2 cellular contexts compared by ENCODE assay signal in genomic region chr1:217419152-217419551, GRCh38.
TF ChIP-seq lines count a peak whose summit lies in the region.

No MANE protein-coding gene starts in this region.

TF ChIP-seq in GM23338, 12 proteins besides CTCF, POLR2A, EP300 and RAD21 (continued from another document):
- TF ChIP-seq, protein P1, sequence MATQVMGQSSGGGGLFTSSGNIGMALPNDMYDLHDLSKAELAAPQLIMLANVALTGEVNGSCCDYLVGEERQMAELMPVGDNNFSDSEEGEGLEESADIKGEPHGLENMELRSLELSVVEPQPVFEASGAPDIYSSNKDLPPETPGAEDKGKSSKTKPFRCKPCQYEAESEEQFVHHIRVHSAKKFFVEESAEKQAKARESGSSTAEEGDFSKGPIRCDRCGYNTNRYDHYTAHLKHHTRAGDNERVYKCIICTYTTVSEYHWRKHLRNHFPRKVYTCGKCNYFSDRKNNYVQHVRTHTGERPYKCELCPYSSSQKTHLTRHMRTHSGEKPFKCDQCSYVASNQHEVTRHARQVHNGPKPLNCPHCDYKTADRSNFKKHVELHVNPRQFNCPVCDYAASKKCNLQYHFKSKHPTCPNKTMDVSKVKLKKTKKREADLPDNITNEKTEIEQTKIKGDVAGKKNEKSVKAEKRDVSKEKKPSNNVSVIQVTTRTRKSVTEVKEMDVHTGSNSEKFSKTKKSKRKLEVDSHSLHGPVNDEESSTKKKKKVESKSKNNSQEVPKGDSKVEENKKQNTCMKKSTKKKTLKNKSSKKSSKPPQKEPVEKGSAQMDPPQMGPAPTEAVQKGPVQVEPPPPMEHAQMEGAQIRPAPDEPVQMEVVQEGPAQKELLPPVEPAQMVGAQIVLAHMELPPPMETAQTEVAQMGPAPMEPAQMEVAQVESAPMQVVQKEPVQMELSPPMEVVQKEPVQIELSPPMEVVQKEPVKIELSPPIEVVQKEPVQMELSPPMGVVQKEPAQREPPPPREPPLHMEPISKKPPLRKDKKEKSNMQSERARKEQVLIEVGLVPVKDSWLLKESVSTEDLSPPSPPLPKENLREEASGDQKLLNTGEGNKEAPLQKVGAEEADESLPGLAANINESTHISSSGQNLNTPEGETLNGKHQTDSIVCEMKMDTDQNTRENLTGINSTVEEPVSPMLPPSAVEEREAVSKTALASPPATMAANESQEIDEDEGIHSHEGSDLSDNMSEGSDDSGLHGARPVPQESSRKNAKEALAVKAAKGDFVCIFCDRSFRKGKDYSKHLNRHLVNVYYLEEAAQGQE (IDR thresholded peaks at IDR 0.05; ENCODE audit: unreplicated experiment): no peak
- no peak for TF ChIP-seq JUNB (IDR thresholded peaks at IDR 0.05; ENCODE audit: unreplicated experiment)
- TF ChIP-seq, protein P2, sequence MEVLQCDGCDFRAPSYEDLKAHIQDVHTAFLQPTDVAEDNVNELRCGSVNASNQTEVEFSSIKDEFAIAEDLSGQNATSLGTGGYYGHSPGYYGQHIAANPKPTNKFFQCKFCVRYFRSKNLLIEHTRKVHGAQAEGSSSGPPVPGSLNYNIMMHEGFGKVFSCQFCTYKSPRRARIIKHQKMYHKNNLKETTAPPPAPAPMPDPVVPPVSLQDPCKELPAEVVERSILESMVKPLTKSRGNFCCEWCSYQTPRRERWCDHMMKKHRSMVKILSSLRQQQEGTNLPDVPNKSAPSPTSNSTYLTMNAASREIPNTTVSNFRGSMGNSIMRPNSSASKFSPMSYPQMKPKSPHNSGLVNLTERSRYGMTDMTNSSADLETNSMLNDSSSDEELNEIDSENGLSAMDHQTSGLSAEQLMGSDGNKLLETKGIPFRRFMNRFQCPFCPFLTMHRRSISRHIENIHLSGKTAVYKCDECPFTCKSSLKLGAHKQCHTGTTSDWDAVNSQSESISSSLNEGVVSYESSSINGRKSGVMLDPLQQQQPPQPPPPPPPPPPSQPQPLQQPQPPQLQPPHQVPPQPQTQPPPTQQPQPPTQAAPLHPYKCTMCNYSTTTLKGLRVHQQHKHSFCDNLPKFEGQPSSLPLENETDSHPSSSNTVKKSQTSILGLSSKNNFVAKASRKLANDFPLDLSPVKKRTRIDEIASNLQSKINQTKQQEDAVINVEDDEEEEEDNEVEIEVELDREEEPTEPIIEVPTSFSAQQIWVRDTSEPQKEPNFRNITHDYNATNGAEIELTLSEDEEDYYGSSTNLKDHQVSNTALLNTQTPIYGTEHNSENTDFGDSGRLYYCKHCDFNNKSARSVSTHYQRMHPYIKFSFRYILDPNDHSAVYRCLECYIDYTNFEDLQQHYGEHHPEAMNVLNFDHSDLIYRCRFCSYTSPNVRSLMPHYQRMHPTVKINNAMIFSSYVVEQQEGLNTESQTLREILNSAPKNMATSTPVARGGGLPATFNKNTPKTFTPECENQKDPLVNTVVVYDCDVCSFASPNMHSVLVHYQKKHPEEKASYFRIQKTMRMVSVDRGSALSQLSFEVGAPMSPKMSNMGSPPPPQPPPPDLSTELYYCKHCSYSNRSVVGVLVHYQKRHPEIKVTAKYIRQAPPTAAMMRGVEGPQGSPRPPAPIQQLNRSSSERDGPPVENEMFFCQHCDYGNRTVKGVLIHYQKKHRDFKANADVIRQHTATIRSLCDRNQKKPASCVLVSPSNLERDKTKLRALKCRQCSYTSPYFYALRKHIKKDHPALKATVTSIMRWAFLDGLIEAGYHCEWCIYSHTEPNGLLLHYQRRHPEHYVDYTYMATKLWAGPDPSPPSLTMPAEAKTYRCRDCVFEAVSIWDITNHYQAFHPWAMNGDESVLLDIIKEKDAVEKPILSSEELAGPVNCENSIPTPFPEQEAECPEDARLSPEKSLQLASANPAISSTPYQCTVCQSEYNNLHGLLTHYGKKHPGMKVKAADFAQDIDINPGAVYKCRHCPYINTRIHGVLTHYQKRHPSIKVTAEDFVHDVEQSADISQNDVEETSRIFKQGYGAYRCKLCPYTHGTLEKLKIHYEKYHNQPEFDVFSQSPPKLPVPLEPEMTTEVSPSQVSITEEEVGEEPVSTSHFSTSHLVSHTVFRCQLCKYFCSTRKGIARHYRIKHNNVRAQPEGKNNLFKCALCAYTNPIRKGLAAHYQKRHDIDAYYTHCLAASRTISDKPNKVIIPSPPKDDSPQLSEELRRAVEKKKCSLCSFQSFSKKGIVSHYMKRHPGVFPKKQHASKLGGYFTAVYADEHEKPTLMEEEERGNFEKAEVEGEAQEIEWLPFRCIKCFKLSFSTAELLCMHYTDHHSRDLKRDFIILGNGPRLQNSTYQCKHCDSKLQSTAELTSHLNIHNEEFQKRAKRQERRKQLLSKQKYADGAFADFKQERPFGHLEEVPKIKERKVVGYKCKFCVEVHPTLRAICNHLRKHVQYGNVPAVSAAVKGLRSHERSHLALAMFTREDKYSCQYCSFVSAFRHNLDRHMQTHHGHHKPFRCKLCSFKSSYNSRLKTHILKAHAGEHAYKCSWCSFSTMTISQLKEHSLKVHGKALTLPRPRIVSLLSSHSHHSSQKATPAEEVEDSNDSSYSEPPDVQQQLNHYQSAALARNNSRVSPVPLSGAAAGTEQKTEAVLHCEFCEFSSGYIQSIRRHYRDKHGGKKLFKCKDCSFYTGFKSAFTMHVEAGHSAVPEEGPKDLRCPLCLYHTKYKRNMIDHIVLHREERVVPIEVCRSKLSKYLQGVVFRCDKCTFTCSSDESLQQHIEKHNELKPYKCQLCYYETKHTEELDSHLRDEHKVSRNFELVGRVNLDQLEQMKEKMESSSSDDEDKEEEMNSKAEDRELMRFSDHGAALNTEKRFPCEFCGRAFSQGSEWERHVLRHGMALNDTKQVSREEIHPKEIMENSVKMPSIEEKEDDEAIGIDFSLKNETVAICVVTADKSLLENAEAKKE (CRISPR knock-in tag; IDR thresholded peaks at IDR 0.05): no peak
- TF ChIP-seq ZNF114 (CRISPR knock-in tag; IDR thresholded peaks at IDR 0.05): no peak
- no peak for TF ChIP-seq ETS1 (IDR thresholded peaks at IDR 0.05)
- no peak for TF ChIP-seq STAT1 (IDR thresholded peaks at IDR 0.05; ENCODE audit: unreplicated experiment)
- no peak for TF ChIP-seq ZNF331 (CRISPR knock-in tag; IDR thresholded peaks at IDR 0.05; ENCODE audit: low read depth)
- TF ChIP-seq EZH2 (IDR thresholded peaks at IDR 0.05; ENCODE audit: low read depth, unreplicated experiment): no peak
- TF ChIP-seq POLR2AphosphoS5 (IDR thresholded peaks at IDR 0.05; ENCODE audit: low read depth): no peak

TF ChIP-seq in IMR-90, 13 proteins besides CTCF, POLR2A, EP300 and RAD21 (continued from another document):
- TF ChIP-seq USF2 (IDR thresholded peaks at IDR 0.05; ENCODE audit: low read depth, low read length) (no peak), RCOR1 (IDR thresholded peaks at IDR 0.05; ENCODE audit: insufficient replicate concordance, low read length) (no peak), NFE2L2 (IDR thresholded peaks at IDR 0.05; ENCODE audit: low read depth, low read length) (no peak), MXI1 (IDR thresholded peaks at IDR 0.05; ENCODE audit: borderline replicate concordance, low read depth, low read length) (no peak), SMC3 (IDR thresholded peaks at IDR 0.05; ENCODE audit: low read depth, low read length) (no peak), CHD1 (IDR thresholded peaks at IDR 0.05; ENCODE audit: low read depth, low read length) (no peak), FOS (IDR thresholded peaks at IDR 0.05; ENCODE audit: low read depth, low read length) (no peak), CEBPB (IDR thresholded peaks at IDR 0.05; ENCODE audit: low read depth, low read length) (no peak), BHLHE40 (IDR thresholded peaks at IDR 0.05; ENCODE audit: low read depth, low read length) (no peak)
TF ChIP-seq in IMR-90: peak in this region for 0.
